7 cellular contexts compared by ENCODE assay signal in genomic region chrX:147468600-147468999, GRCh38.
"Had no signal": no experiment of that assay in that cellular context is flagged by ENCODE, and none has a peak within 500 bp of the region (broad histone marks: within the 10 kb centered on the region; RNA-seq: fewer than 3 reads in every experiment).

No MANE protein-coding gene starts in this region.

- H2AFZ ChIP-seq: GM23338 had no signal

- H3K4me1 Mint-ChIP-seq: GM23338, H9, IgD-negative memory B cell had no signal

- H3K36me3 Mint-ChIP-seq: IgD-negative memory B cell had no signal

- H3K4me2 ChIP-seq: GM23338 had no signal

- FAIRE-seq: H54, HTR-8/SVneo had no signal

- H3K4me3 Mint-ChIP-seq: GM23338, H9, IgD-negative memory B cell had no signal

- H3K9me3 Mint-ChIP-seq: GM23338 had no signal

- DNase-seq: H9, HCEC 1CT, KG1 had no signal

- H3K4me3 ChIP-seq: GM23338 had no signal

- ATAC-seq: GM23338 had no signal

- H3K27me3 Mint-ChIP-seq: IgD-negative memory B cell had no signal

- H3K27ac Mint-ChIP-seq: GM23338, H9, IgD-negative memory B cell had no signal
